In genomic region chr9:33161011-33161588, GRCh38 we compare ENCODE assay signal across 8 cellular contexts. TPM values are rescaled to one million over a fixed set of nuclear protein-coding genes. Genes with fewer than 3 reads are reported as not detected.
DNase-seq lines count a peak whose midpoint lies in the region; ATAC-seq and TF ChIP-seq lines count a peak whose summit lies in the region.

No MANE protein-coding gene starts in this region.

- DNase-seq in CD1c-positive myeloid dendritic cell (ENCODE audit: extremely low spot score) (peak; percentile 88), T-helper 22 cell (ENCODE audit: low read depth) (peak; percentile 48), dedifferentiated amniotic fluid mesenchymal stem cell (ENCODE audit: extremely low spot score) (peak; percentile 93), mucosa of descending colon (peak; percentile 59 to 83 (median 69)), ureter (ENCODE audit: low spot score) (peak; percentile 73), retina (no peak)

- ATAC-seq in HG03378 (IDR thresholded peaks at IDR 0.05; ENCODE audit: unreplicated experiment) (peak; percentile 24), mucosa of descending colon (peak; percentile 53), HG02885 (IDR thresholded peaks at IDR 0.05; ENCODE audit: poor library complexity, unreplicated experiment) (no peak)

- no peaks in the 10 kb centered on the region for H3K9me3 ChIP-seq in mucosa of descending colon

- no peaks in the 10 kb centered on the region for H3K36me3 ChIP-seq in mucosa of descending colon (ENCODE audit: low read depth)

- H3K4me1 ChIP-seq in mucosa of descending colon (ENCODE audit: low read depth), result peaks cover 82% of the 10 kb centered on the region

- no peak overlapping the region for H3K4me3 ChIP-seq in mucosa of descending colon

- TF ChIP-seq CTCF in mucosa of descending colon (IDR thresholded peaks at IDR 0.05), result no peak

- intact Hi-C loops in mucosa of descending colon (cut with DNase I, micrococcal nuclease), result no loop called here

RNA-seq across cellular contexts. Expression of gene B4GALT1, which starts 6.0 kb away (rescaled TPM):
- total RNA-seq in mucosa of descending colon (100 to 1,000 TPM in 2 of 3 donors, 10 to 100 TPM in 1; 66.0 to 203 (median 103) TPM), ureter (107 TPM)
